1 cellular context compared by ENCODE assay signal in genomic region chr19:29662604-29663404, GRCh38.
A peak's percentile ranks its signal among the peaks of the same experiment; 100 is the strongest.
TF ChIP-seq lines count a peak whose summit lies in the region.

No MANE protein-coding gene starts in this region.

TF ChIP-seq in HEK293, 187 proteins besides CTCF, POLR2A, EP300 and RAD21 (continued from another document and continues in another):
- no peak for TF ChIP-seq AEBP2 (tag by site-specific recombination; IDR thresholded peaks at IDR 0.05; ENCODE audit: borderline replicate concordance)
- no peak for TF ChIP-seq ZNF155 (tag by site-specific recombination; IDR thresholded peaks at IDR 0.05)
- TF ChIP-seq ZNF624 (tag by site-specific recombination; IDR thresholded peaks at IDR 0.05), result no peak
- TF ChIP-seq ZNF585B (tag by site-specific recombination; IDR thresholded peaks at IDR 0.05), result no peak
- no peak for TF ChIP-seq PRDM2 (tag by site-specific recombination; IDR thresholded peaks at IDR 0.05; ENCODE audit: borderline replicate concordance)
- no peak; the same call in 1 of the 2 replicates for TF ChIP-seq ZNF561 (tag by site-specific recombination; IDR thresholded peaks at IDR 0.05; ENCODE audit: borderline replicate concordance)
- TF ChIP-seq, protein P1, sequence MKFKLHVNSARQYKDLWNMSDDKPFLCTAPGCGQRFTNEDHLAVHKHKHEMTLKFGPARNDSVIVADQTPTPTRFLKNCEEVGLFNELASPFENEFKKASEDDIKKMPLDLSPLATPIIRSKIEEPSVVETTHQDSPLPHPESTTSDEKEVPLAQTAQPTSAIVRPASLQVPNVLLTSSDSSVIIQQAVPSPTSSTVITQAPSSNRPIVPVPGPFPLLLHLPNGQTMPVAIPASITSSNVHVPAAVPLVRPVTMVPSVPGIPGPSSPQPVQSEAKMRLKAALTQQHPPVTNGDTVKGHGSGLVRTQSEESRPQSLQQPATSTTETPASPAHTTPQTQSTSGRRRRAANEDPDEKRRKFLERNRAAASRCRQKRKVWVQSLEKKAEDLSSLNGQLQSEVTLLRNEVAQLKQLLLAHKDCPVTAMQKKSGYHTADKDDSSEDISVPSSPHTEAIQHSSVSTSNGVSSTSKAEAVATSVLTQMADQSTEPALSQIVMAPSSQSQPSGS (tag by site-specific recombination; IDR thresholded peaks at IDR 0.05; ENCODE audit: low read depth), result no peak
- no peak for TF ChIP-seq ZNF280D (tag by site-specific recombination; IDR thresholded peaks at IDR 0.05)
- TF ChIP-seq ZNF292 (tag by site-specific recombination; IDR thresholded peaks at IDR 0.05; ENCODE audit: borderline replicate concordance, low read depth), result no peak
- TF ChIP-seq ZFP3 (tag by site-specific recombination; IDR thresholded peaks at IDR 0.05; ENCODE audit: low read depth), result no peak
- TF ChIP-seq ZNF610 (tag by site-specific recombination; IDR thresholded peaks at IDR 0.05; ENCODE audit: borderline replicate concordance), result no peak
- no peak for TF ChIP-seq SALL2 (tag by site-specific recombination; IDR thresholded peaks at IDR 0.05; ENCODE audit: borderline replicate concordance)
- TF ChIP-seq ZNF596 (tag by site-specific recombination; IDR thresholded peaks at IDR 0.05), result no peak
- TF ChIP-seq ZNF555 (tag by site-specific recombination; conservative IDR thresholded peaks at IDR 0.05), result no peak
- no peak for TF ChIP-seq ZNF302 (tag by site-specific recombination; IDR thresholded peaks at IDR 0.05; ENCODE audit: low read depth)
- TF ChIP-seq ZSCAN23 (tag by site-specific recombination; IDR thresholded peaks at IDR 0.05), result no peak
- TF ChIP-seq ZNF24 (tag by site-specific recombination; IDR thresholded peaks at IDR 0.05), result peak; percentile 74; the same call in 1 of the 2 replicates
- TF ChIP-seq, protein P2, sequence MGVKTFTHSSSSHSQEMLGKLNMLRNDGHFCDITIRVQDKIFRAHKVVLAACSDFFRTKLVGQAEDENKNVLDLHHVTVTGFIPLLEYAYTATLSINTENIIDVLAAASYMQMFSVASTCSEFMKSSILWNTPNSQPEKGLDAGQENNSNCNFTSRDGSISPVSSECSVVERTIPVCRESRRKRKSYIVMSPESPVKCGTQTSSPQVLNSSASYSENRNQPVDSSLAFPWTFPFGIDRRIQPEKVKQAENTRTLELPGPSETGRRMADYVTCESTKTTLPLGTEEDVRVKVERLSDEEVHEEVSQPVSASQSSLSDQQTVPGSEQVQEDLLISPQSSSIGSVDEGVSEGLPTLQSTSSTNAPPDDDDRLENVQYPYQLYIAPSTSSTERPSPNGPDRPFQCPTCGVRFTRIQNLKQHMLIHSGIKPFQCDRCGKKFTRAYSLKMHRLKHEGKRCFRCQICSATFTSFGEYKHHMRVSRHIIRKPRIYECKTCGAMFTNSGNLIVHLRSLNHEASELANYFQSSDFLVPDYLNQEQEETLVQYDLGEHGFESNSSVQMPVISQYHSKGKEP (tag by site-specific recombination; IDR thresholded peaks at IDR 0.05), result no peak
- no peak for TF ChIP-seq ZSCAN5A (tag by site-specific recombination; IDR thresholded peaks at IDR 0.05)
- no peak for TF ChIP-seq BCL11A (tag by site-specific recombination; IDR thresholded peaks at IDR 0.05; ENCODE audit: low read depth)
- TF ChIP-seq ZNF354C (tag by site-specific recombination; IDR thresholded peaks at IDR 0.05; ENCODE audit: borderline replicate concordance, low read depth), result no peak
- TF ChIP-seq ZNF114 (tag by site-specific recombination; IDR thresholded peaks at IDR 0.05), result no peak
- TF ChIP-seq ZBTB48 (tag by site-specific recombination; IDR thresholded peaks at IDR 0.05), result peak; percentile 17; the same call in 1 of the 2 replicates
- no peak for TF ChIP-seq ZNF626 (tag by site-specific recombination; IDR thresholded peaks at IDR 0.05)
- peak; percentile 57 for TF ChIP-seq PRDM10 (tag by site-specific recombination; IDR thresholded peaks at IDR 0.05)
- no peak for TF ChIP-seq ZNF202 (tag by site-specific recombination; IDR thresholded peaks at IDR 0.05; ENCODE audit: borderline replicate concordance)
- no peak for TF ChIP-seq ZBTB11 (tag by site-specific recombination; conservative IDR thresholded peaks at IDR 0.05; ENCODE audit: low read depth)
- TF ChIP-seq, protein P3, sequence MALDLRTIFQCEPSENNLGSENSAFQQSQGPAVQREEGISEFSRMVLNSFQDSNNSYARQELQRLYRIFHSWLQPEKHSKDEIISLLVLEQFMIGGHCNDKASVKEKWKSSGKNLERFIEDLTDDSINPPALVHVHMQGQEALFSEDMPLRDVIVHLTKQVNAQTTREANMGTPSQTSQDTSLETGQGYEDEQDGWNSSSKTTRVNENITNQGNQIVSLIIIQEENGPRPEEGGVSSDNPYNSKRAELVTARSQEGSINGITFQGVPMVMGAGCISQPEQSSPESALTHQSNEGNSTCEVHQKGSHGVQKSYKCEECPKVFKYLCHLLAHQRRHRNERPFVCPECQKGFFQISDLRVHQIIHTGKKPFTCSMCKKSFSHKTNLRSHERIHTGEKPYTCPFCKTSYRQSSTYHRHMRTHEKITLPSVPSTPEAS (tag by site-specific recombination; IDR thresholded peaks at IDR 0.05), result no peak
